In genomic region chr17:79815836-79816371, GRCh38 we compare ENCODE assay signal across 1 cellular context.
TF ChIP-seq lines count a peak whose summit lies in the region.

No MANE protein-coding gene starts in this region.

TF ChIP-seq in HepG2, 621 proteins besides CTCF, POLR2A, EP300 and RAD21:
- TF ChIP-seq ZGPAT (CRISPR knock-in tag; IDR thresholded peaks at IDR 0.05) (no peak), ZNF263 (CRISPR knock-in tag; IDR thresholded peaks at IDR 0.05) (peak; percentile 47; the same call in 1 of the 2 replicates)
TF ChIP-seq in HepG2: peak in this region for 1.
